10 cellular contexts compared by ENCODE assay signal in genomic region chr3:58536501-58537411, GRCh38. TPM values are rescaled to one million over a fixed set of nuclear protein-coding genes. Genes with fewer than 3 reads are reported as not detected.
DNase-seq lines count a peak whose midpoint lies in the region; ATAC-seq, FAIRE-seq and TF ChIP-seq lines count a peak whose summit lies in the region.
"Had no signal": no experiment of that assay in that cellular context is flagged by ENCODE, and none has a peak within 500 bp of the region (broad histone marks: within the 10 kb centered on the region; RNA-seq: fewer than 3 reads in every experiment).

Gene ACOX2, minus strand, starts transcription at chr3:58537190. Its CDS starts 2,084 bp downstream, at chr3:58535106.

- H3K27me3 ChIP-seq in gastrocnemius medialis = no peaks in the 10 kb centered on the region

- H3K27ac ChIP-seq in gastrocnemius medialis = peak within 1 kb of the TSS; percentile 43 to 84 (median 74)

- intact Hi-C loops in gastrocnemius medialis (cut with DNase I; ENCODE audit: low total_unique reads) = loop anchor here (10.0 kb wide), 1 partner anchor 352 kb away; no protein-coding TSS in a partner anchor

- peaks cover 16 to 20% of the 10 kb centered on the region in 2 donors for H3K4me1 ChIP-seq in gastrocnemius medialis

- no peaks in the 10 kb centered on the region for H3K9me3 ChIP-seq in gastrocnemius medialis

- TF ChIP-seq CTCF in gastrocnemius medialis (IDR thresholded peaks at IDR 0.05 in 4 of 5, conservative IDR thresholded peaks at IDR 0.05 in 1 of 5) (no peak), D721Med (IDR thresholded peaks at IDR 0.05; ENCODE audit: insufficient read depth, missing control alignments) (no peak)

- ATAC-seq in gastrocnemius medialis = peak; percentile 53 to 61

- DNase-seq in GM03348 (ENCODE audit: low spot score) (peak; percentile 84), astrocyte of the hippocampus (ENCODE audit: low read depth, low spot score) (peak; percentile 69), iris pigment epithelial cell (ENCODE audit: low read depth) (peak; percentile 76), gastrocnemius medialis (peak; percentile 26 to 56), hippocampal formation (lab: John Stamatoyannopoulos, UW) (no peak), D721Med (ENCODE audit: insufficient read length, low spot score) (no peak), T-helper 9 cell (no peak)
- no peak for DNase-seq in activated CD4-positive, alpha-beta T cell treated with anti-CD3 and anti-CD28 coated beads for 48 hours
- DNase-seq: NCI-H345; stimulated activated CD4-positive, alpha-beta T cell treated with anti-CD3 and anti-CD28 coated beads, Interleukin-2, amount 100 ng/mL, for 24 hours had no signal

- in situ Hi-C loops in gastrocnemius medialis (cut with MboI; ENCODE audit: low sequenced_read_pairs in 4 of 4) = loop anchor here in 3 of 4 donors (10.0 to 25.0 kb wide), 2 partner anchors 72 to 349 kb away; no protein-coding TSS in a partner anchor

- FAIRE-seq in D721Med (lab: Jason Lieb, UNC) = no peak

- H3K36me3 ChIP-seq in gastrocnemius medialis = no peaks in the 10 kb centered on the region

- TF ChIP-seq POLR2A in gastrocnemius medialis (IDR thresholded peaks at IDR 0.05) = no peak

- peak within 1 kb of the TSS; percentile 27 to 47 (median 41) for H3K4me3 ChIP-seq in gastrocnemius medialis

RNA-seq across cellular contexts. Expression of gene ACOX2, which starts in this region (rescaled TPM):
- 10 to 100 TPM in 1 of 4 donors, 1 to 10 TPM in 3; 1.6 to 10.4 (median 5.7) TPM for total RNA-seq in gastrocnemius medialis

Comparison
In these comparisons a context has a peak if more than half of its experiments do, and no peak if none do; other contexts are left out.
1. DNase-seq: peak in GM03348 (single experiment), astrocyte of the hippocampus (single experiment), iris pigment epithelial cell (single experiment) and gastrocnemius medialis (2 of 2); none in hippocampal formation (0 of 2), D721Med (single experiment), activated CD4-positive, alpha-beta T cell treated with anti-CD3 and anti-CD28 coated beads for 48 hours (single experiment) and T-helper 9 cell (single experiment).